In the genomic region with DNA sequence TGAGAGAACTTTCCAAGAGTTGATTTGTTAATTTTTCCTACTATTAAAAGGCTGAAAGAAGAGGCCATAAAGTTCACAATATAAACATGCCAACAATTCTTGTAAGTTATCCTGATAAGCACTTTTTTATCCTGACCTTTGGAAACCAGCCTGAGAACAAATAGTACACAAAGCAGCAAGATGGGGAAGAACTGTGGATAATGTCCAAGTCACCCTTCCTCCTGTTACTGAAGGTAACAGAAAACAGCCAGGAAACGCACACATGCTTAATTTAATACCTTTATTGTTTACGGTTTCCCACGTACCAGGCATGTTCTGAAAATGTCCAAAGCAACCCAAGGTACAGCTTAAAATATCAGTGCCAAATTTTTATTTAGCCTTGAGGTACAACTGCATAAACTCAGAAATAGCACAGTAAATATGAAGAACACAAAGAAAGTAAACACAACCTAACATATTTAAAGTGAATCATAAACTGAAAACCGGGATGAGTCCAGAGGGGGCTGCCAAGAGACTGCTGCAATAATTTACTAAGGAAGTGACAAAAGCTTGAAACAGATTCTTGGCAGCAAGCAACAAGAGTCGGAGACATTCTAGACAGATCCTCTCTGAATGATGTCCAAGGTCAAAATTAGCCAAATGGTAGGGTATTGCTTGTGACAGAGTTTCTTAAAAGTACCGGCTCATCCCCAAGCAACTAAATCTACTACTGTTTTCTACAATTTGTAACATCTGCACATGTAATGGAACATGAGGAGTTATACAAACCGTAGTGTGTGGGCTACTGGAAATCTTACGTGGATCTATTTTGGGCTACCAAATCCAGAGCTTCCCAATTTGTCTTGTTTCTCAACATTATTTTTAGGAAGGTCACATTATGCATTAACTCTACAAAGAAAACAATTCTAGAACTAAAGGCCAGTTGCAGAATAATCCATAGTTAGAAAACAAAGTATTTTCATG, we compare ENCODE assay signal across 1 cellular context.
TF ChIP-seq lines count a peak whose summit lies in the region.

No MANE protein-coding gene starts in this region.

TF ChIP-seq in IMR-90, 13 proteins besides CTCF, POLR2A, EP300 and RAD21 (continued from another document):
- no peak for TF ChIP-seq RCOR1 (IDR thresholded peaks at IDR 0.05; ENCODE audit: insufficient replicate concordance, low read length)
- no peak for TF ChIP-seq MXI1 (IDR thresholded peaks at IDR 0.05; ENCODE audit: borderline replicate concordance, low read depth, low read length)
- no peak for TF ChIP-seq USF2 (IDR thresholded peaks at IDR 0.05; ENCODE audit: low read depth, low read length)
- TF ChIP-seq ELK1 (IDR thresholded peaks at IDR 0.05; ENCODE audit: borderline replicate concordance, low read depth, low read length), result no peak
- TF ChIP-seq SMC3 (IDR thresholded peaks at IDR 0.05; ENCODE audit: low read depth, low read length), result no peak
TF ChIP-seq in IMR-90: peak in this region for 0.
